In genomic region chr20:51447097-51447764, GRCh38 we compare ENCODE assay signal across 10 cellular contexts.
DNase-seq lines count a peak whose midpoint lies in the region; ATAC-seq and TF ChIP-seq lines count a peak whose summit lies in the region.
"Had no signal": no experiment of that assay in that cellular context is flagged by ENCODE, and none has a peak within 500 bp of the region (broad histone marks: within the 10 kb centered on the region; RNA-seq: fewer than 3 reads in every experiment).

No MANE protein-coding gene starts in this region.

- peaks cover 39% of the 10 kb centered on the region for H3F3A ChIP-seq in SK-N-SH (replicated peaks; ENCODE audit: insufficient read depth)

- DNase-seq in EL (peak; percentile 99), SK-N-SH (no peak), foreskin melanocyte (peak; percentile 89), NCI-H1436 treated with DMSO at 0.1 percent for 48 hours (lab: John Stamatoyannopoulos, UW) (no peak)
- DNase-seq: NCI-H1092; stimulated activated CD4-positive, alpha-beta T cell treated with anti-CD3 and anti-CD28 coated beads, Interleukin-4, amount 100 ng/mL, for 4 hours had no signal

- CTCF ChIA-PET in SK-N-SH (lab: Yijun Ruan, JAX) = interaction anchor here (0.9 to 1.2 kb wide), 2 partner anchors 9 to 147 kb away, joined by 3 read pairs; no protein-coding TSS in a partner anchor

- H3K79me2 ChIP-seq in SK-N-SH (ENCODE audit: insufficient read depth) (no peaks in the 10 kb centered on the region), parathyroid adenoma (no peaks in the 10 kb centered on the region)

- POLR2A ChIA-PET in SK-N-SH (lab: Yijun Ruan, JAX) = no interaction called here

- H3K9ac ChIP-seq in SK-N-SH = peak overlapping the region; percentile 87
- H3K9ac ChIP-seq in parathyroid adenoma = no peak overlapping the region

- H3K4me3 ChIP-seq in SK-N-SH (ENCODE audit: low read depth in 2 of 2, low read length in 1 of 2) (peak overlapping the region in 1 of 2 experiments; percentile 36; a peak in 3 of 4 replicates), parathyroid adenoma (ENCODE audit: low read depth, low read length) (peak overlapping the region; percentile 11)

- H3K27ac ChIP-seq in SK-N-SH (ENCODE audit: low read depth in 2 of 2, low read length in 1 of 2) (peak overlapping the region; percentile 50 to 99; a peak in 3 of 4 replicates), parathyroid adenoma (peak overlapping the region; percentile 58)

- TF ChIP-seq CTCF in SK-N-SH (IDR thresholded peaks at IDR 0.05) (no peak), parathyroid adenoma (IDR thresholded peaks at IDR 0.05) (no peak)

- H4K20me1 ChIP-seq in SK-N-SH (ENCODE audit: insufficient read depth) = no peaks in the 10 kb centered on the region

- H3K27me3 ChIP-seq in SK-N-SH (ENCODE audit: insufficient read depth) = no peaks in the 10 kb centered on the region
- H3K27me3 ChIP-seq in parathyroid adenoma (ENCODE audit: control insufficient read depth, insufficient read depth, low read length) = no peaks in the 10 kb centered on the region

- H3K36me3 ChIP-seq in SK-N-SH (replicated peaks in 1 of 2; ENCODE audit: control insufficient read depth in 1 of 2, insufficient read depth in 2 of 2, low read length in 1 of 2) (no peaks in the 10 kb centered on the region), parathyroid adenoma (ENCODE audit: control insufficient read depth, insufficient read depth, low read length) (no peaks in the 10 kb centered on the region)

- no peaks in the 10 kb centered on the region for H3K9me2 ChIP-seq in SK-N-SH

- ATAC-seq in GM21723 (IDR thresholded peaks at IDR 0.05; ENCODE audit: unreplicated experiment) = no peak
- no peak for ATAC-seq in GM21526 (IDR thresholded peaks at IDR 0.05; ENCODE audit: low FRiP score, unreplicated experiment)
- ATAC-seq in HG03175 (IDR thresholded peaks at IDR 0.05; ENCODE audit: unreplicated experiment) = no peak

- WGBS in SK-N-SH (ENCODE audit: low lambda C conversion rate) = 7% methylated on average over 14 of the region's 14 CpGs

- no peak for TF ChIP-seq RAD21 in SK-N-SH (IDR thresholded peaks at IDR 0.05; ENCODE audit: low read length)

- no peak overlapping the region for H2AFZ ChIP-seq in SK-N-SH (ENCODE audit: low read depth)
- no peak overlapping the region for H2AFZ ChIP-seq in parathyroid adenoma

- H3K4me2 ChIP-seq in SK-N-SH = peak overlapping the region; percentile 76
- H3K4me2 ChIP-seq in parathyroid adenoma (ENCODE audit: low read length) = peak overlapping the region; percentile 20

- no peak; a peak in 1 of 4 replicates for TF ChIP-seq EP300 in SK-N-SH (IDR thresholded peaks at IDR 0.05; ENCODE audit: borderline replicate concordance in 1 of 2, low read depth in 1 of 2, low read length in 1 of 2)

- peaks cover 20 to 43% of the 10 kb centered on the region in 2 experiments for H3K4me1 ChIP-seq in SK-N-SH (ENCODE audit: control insufficient read depth in 1 of 2, insufficient read depth in 2 of 2, low read depth in 1 of 2, low read length in 1 of 2)
- peaks cover 25% of the 10 kb centered on the region for H3K4me1 ChIP-seq in parathyroid adenoma

- no peaks in the 10 kb centered on the region for H3K9me3 ChIP-seq in SK-N-SH
- no peaks in the 10 kb centered on the region for H3K9me3 ChIP-seq in parathyroid adenoma (ENCODE audit: control insufficient read depth, low read length)

TF ChIP-seq in SK-N-SH, 30 proteins besides CTCF, POLR2A, EP300 and RAD21 (continues in another document):
- no peak for TF ChIP-seq IRF3 (IDR thresholded peaks at IDR 0.05; ENCODE audit: low read depth, low read length)
- TF ChIP-seq RFX5 (IDR thresholded peaks at IDR 0.05; ENCODE audit: low read length) = no peak
- TF ChIP-seq GATA2 (CRISPR knock-in tag; IDR thresholded peaks at IDR 0.05) = no peak
- TF ChIP-seq JUND (IDR thresholded peaks at IDR 0.05) = peak; percentile 43
- TF ChIP-seq MXI1 (IDR thresholded peaks at IDR 0.05; ENCODE audit: low read depth, low read length) = no peak
- no peak for TF ChIP-seq FOXM1 (IDR thresholded peaks at IDR 0.05; ENCODE audit: low read depth)
- no peak for TF ChIP-seq EZH2phosphoT487 (IDR thresholded peaks at IDR 0.05; ENCODE audit: borderline replicate concordance, low read depth)
- TF ChIP-seq USF2 (IDR thresholded peaks at IDR 0.05; ENCODE audit: borderline replicate concordance, low read depth, low read length) = no peak
- 0 out of 2 replicates have a peak, but pooled peaks have one; percentile 37 for TF ChIP-seq MEF2A (IDR thresholded peaks at IDR 0.05; ENCODE audit: borderline replicate concordance, low read depth)
- no peak for TF ChIP-seq FOXJ3 (CRISPR knock-in tag; IDR thresholded peaks at IDR 0.05)
- 0 out of 2 replicates have a peak, but pooled peaks have one; percentile 7 for TF ChIP-seq ELF1 (IDR thresholded peaks at IDR 0.05)
- 0 out of 2 replicates have a peak, but pooled peaks have one; percentile 22 for TF ChIP-seq REST (IDR thresholded peaks at IDR 0.05; ENCODE audit: low read depth, low read length)
- TF ChIP-seq FOSL2 (IDR thresholded peaks at IDR 0.05; ENCODE audit: borderline replicate concordance, low read depth) = peak; percentile 49
- TF ChIP-seq TEAD4 (IDR thresholded peaks at IDR 0.05; ENCODE audit: borderline replicate concordance, insufficient read depth) = peak; percentile 66
- TF ChIP-seq MAX (IDR thresholded peaks at IDR 0.05; ENCODE audit: low read depth) = peak; percentile 62
- peak; percentile 72 for TF ChIP-seq PBX3 (IDR thresholded peaks at IDR 0.05)
- peak; percentile 48; the same call in 1 of the 2 replicates for TF ChIP-seq RXRA (IDR thresholded peaks at IDR 0.05; ENCODE audit: borderline replicate concordance, low read depth)
- TF ChIP-seq TAF1 (IDR thresholded peaks at IDR 0.05; ENCODE audit: borderline replicate concordance, low read depth, low read length) = no peak
- no peak for TF ChIP-seq RCOR1 (IDR thresholded peaks at IDR 0.05; ENCODE audit: low read length)

Comparison
In these comparisons a context has a peak if more than half of its experiments do, and no peak if none do; other contexts are left out.
1. DNase-seq: peak in EL (single experiment) and foreskin melanocyte (single experiment); none in SK-N-SH (single experiment) and NCI-H1436 treated with DMSO at 0.1 percent for 48 hours (single experiment).